1 cellular context compared by ENCODE assay signal in the genomic region with DNA sequence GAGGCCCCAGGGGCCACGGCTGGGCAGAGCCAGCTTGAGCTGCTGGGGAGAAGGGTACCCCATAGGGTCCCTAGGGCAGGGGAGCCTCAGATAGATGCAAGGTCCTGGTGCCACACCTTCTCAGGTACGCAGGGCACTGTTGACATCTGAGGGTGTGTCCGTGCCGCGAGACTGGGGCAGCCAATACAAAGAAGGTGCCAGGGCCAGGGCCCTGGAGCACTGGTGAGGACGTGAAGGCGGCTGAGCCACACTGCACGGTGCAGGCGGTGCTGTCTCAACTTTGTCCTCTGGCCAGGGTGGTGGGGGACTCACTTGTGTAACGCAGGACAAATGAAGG.
TF ChIP-seq lines count a peak whose summit lies in the region.

No MANE protein-coding gene starts in this region.

TF ChIP-seq in endothelial cell of umbilical vein, 7 proteins besides CTCF, POLR2A, EP300 and RAD21 (continued from another document):
- TF ChIP-seq FOS (IDR thresholded peaks at IDR 0.05; ENCODE audit: borderline replicate concordance, insufficient read depth, low read length) = no peak
- TF ChIP-seq EZH2 (IDR thresholded peaks at IDR 0.05; ENCODE audit: borderline replicate concordance, low read depth, low read length, severe bottlenecking) = no peak
- TF ChIP-seq, protein P1, sequence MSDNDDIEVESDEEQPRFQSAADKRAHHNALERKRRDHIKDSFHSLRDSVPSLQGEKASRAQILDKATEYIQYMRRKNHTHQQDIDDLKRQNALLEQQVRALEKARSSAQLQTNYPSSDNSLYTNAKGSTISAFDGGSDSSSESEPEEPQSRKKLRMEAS (IDR thresholded peaks at IDR 0.05; ENCODE audit: insufficient read depth, insufficient read length) = no peak
- TF ChIP-seq GATA2 (IDR thresholded peaks at IDR 0.05; ENCODE audit: insufficient read depth, insufficient read length, low read depth, low read length) = no peak
